ENCODE assay signal across 15 cellular contexts in the genomic region with DNA sequence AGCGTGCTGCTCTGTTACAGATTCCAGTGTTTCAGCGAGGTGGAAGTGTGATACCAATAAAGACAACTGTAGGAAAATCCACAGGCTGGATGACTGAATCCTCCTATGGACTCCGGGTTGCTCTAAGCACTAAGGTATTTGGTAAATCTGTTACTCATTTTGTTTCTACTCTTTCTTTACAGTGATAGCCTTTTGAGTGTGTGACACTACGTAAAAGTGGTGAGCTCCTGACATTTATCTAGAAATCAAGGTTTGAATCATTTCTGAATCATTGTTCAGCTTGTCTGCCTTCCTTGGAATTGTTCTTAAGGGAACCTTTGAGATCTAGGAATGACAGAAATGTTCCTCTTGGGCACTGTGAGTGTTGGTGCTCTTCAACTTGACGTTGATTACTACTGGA. TPM values are rescaled to one million over a fixed set of nuclear protein-coding genes. Genes with fewer than 3 reads are reported as not detected.
DNase-seq lines count a peak whose midpoint lies in the region; ATAC-seq, FAIRE-seq and TF ChIP-seq lines count a peak whose summit lies in the region.
"Had no signal": no experiment of that assay in that cellular context is flagged by ENCODE, and none has a peak within 500 bp of the region (broad histone marks: within the 10 kb centered on the region; RNA-seq: fewer than 3 reads in every experiment).

No MANE protein-coding gene starts in this region.

- H4K5ac ChIP-seq in IMR-90 (ENCODE audit: low read depth, low read length): peak overlapping the region; percentile 56; the same call in 1 of the 2 replicates

- H3K79me2 ChIP-seq in GM12878 (ENCODE audit: control insufficient read depth, insufficient read depth, low read length) (no peaks in the 10 kb centered on the region), keratinocyte (ENCODE audit: control insufficient read depth, insufficient read depth, low read length) (no peaks in the 10 kb centered on the region)

- H4K91ac ChIP-seq in IMR-90 (ENCODE audit: insufficient read depth, low read depth, low read length): peak overlapping the region; percentile 56; the same call in 1 of the 2 replicates

- WGBS in IMR-90 (ENCODE audit: extremely low coverage in 2 of 2, insufficient read length in 1 of 2), 2 experiments: 60% methylated on average over 1 of the region's 5 CpGs; no CpG with 5 or more reads in 1 of the 2 experiments
- WGBS in GM12878 (ENCODE audit: insufficient coverage, insufficient replicate concordance, low lambda C conversion rate, missing lambda C conversion rate): 82% methylated on average over 5 of the region's 5 CpGs

- SMC1A ChIA-PET in GM12878 (lab: Charles Lee; ENCODE audit: uncharacterized antibody, unreplicated experiment): no interaction called here

- H2AK5ac ChIP-seq in IMR-90 (ENCODE audit: low read depth, low read length): 0 out of 2 replicates have a peak overlapping the region, but pooled peaks have one; percentile 25

- in situ Hi-C loops in IMR-90 (cut with MboI; ENCODE audit: low sequenced_read_pairs) (no loop called here), GM12878 (cut with MboI) (no loop called here)

- intact Hi-C loops in IMR-90 (cut with micrococcal nuclease) (no loop called here), GM12878 (cut with micrococcal nuclease; ENCODE audit: unreplicated experiment) (no loop called here)

- H2BK20ac ChIP-seq in IMR-90 (ENCODE audit: low read depth, low read length): peak overlapping the region; percentile 61; the same call in 1 of the 2 replicates

- CTCF ChIA-PET in IMR-90 (lab: Yijun Ruan, JAX): interaction anchor here (1.1 kb wide), 1 partner anchor 8 kb away, joined by 3 read pairs; no protein-coding TSS in a partner anchor
- CTCF ChIA-PET in GM12878 (lab: Yijun Ruan, JAX): no interaction called here

- BruUV-seq in IMR-90 (replicated peaks; lab: Mats Ljungman, UMichigan) (no TSS peak), GM12878 (replicated peaks; lab: Mats Ljungman, UMichigan) (no TSS peak)

- no peak for TF ChIP-seq EP300 in GM12878 (IDR thresholded peaks at IDR 0.05; ENCODE audit: borderline replicate concordance in 1 of 2, control insufficient read depth in 1 of 2, low read depth in 2 of 2, low read length in 2 of 2)

- H3K27me3 ChIP-seq in IMR-90 (ENCODE audit: control insufficient read depth, insufficient read depth, low read length): no peaks in the 10 kb centered on the region
- H3K27me3 ChIP-seq in GM12878 (replicated peaks in 1 of 2; ENCODE audit: control insufficient read depth in 2 of 2, insufficient read depth in 2 of 2, low read length in 1 of 2): no peaks in the 10 kb centered on the region
- H3K27me3 ChIP-seq in keratinocyte (ENCODE audit: control insufficient read depth, extremely low read depth, insufficient read depth, low read length): no peaks in the 10 kb centered on the region

- H3K27ac ChIP-seq in IMR-90 (ENCODE audit: insufficient read depth, low read length) (no peak overlapping the region), GM12878 (ENCODE audit: control insufficient read depth, insufficient read depth) (no peak overlapping the region), keratinocyte (ENCODE audit: control insufficient read depth, insufficient read depth, low read length) (no peak overlapping the region)

- 0 out of 4 replicates have a peak, but pooled peaks cover 0 to 5% of the 10 kb centered on the region in 2 experiments for H3K79me1 ChIP-seq in IMR-90 (ENCODE audit: low read depth in 1 of 2, low read length in 2 of 2)

- TF ChIP-seq POLR2A in IMR-90 (IDR thresholded peaks at IDR 0.05; ENCODE audit: low read depth, low read length) (no peak), GM12878 (IDR thresholded peaks at IDR 0.05; ENCODE audit: low read depth, low read length) (no peak)

- peak overlapping the region; percentile 22; the same call in 1 of the 2 replicates for H3K18ac ChIP-seq in IMR-90 (ENCODE audit: low read depth, low read length)

- TF ChIP-seq CTCF in AG10803 (conservative IDR thresholded peaks at IDR 0.05; ENCODE audit: low read length) (no peak), IMR-90 (conservative IDR thresholded peaks at IDR 0.05; ENCODE audit: low read depth, low read length) (no peak), GM12878 (IDR thresholded peaks at IDR 0.05 in 2 of 3, conservative IDR thresholded peaks at IDR 0.05 in 1 of 3; ENCODE audit: control insufficient read depth in 2 of 3, extremely low read depth in 1 of 3, insufficient read depth in 1 of 3, low read depth in 3 of 3, low read length in 3 of 3) (no peak), keratinocyte (optimal IDR thresholded peaks at IDR 0.05 in 1 of 3, IDR thresholded peaks at IDR 0.05 in 1 of 3, conservative IDR thresholded peaks at IDR 0.05 in 1 of 3; ENCODE audit: extremely low read depth in 1 of 3, insufficient read depth in 2 of 3, low read length in 3 of 3) (no peak)

- peak; percentile 64 for FAIRE-seq in GM12878 (lab: Jason Lieb, UNC)
- FAIRE-seq in keratinocyte (lab: Jason Lieb, UNC): no peak
- FAIRE-seq: colon had no signal

- peak overlapping the region; percentile 96 for H2BK5ac ChIP-seq in IMR-90 (ENCODE audit: low read depth, low read length, poor library complexity, severe bottlenecking)

- peak overlapping the region in 1 of 2 experiments; percentile 79; a peak in 2 of 4 replicates for H4K8ac ChIP-seq in IMR-90 (ENCODE audit: low read depth in 2 of 2, low read length in 2 of 2)

- no peak overlapping the region for H3K9ac ChIP-seq in IMR-90 (ENCODE audit: low read depth, low read length)
- H3K9ac ChIP-seq in GM12878 (ENCODE audit: control insufficient read depth, insufficient read depth, low read length): no peak overlapping the region
- H3K9ac ChIP-seq in keratinocyte (ENCODE audit: control insufficient read depth, extremely low read depth, insufficient read depth, low read length): no peak overlapping the region

- H3K36me3 ChIP-seq in IMR-90 (ENCODE audit: control insufficient read depth, insufficient read depth, low read length) (peaks cover 3% of the 10 kb centered on the region; the same call in 1 of the 2 replicates), GM12878 (ENCODE audit: control insufficient read depth in 2 of 2, insufficient read depth in 2 of 2, low read length in 1 of 2) (peaks cover 0 to 3% of the 10 kb centered on the region in 2 experiments; a peak in 2 of 4 replicates), keratinocyte (ENCODE audit: control insufficient read depth in 2 of 2, extremely low read depth in 1 of 2, insufficient read depth in 2 of 2, low read length in 2 of 2) (peaks cover 17 to 22% of the 10 kb centered on the region in 2 experiments)

- RAD21 ChIA-PET in GM12878 (lab: Charles Lee; ENCODE audit: unreplicated experiment): no interaction called here

- POLR2A ChIA-PET in IMR-90 (lab: Charles Lee; ENCODE audit: unreplicated experiment) (no interaction called here), GM12878 (lab: Charles Lee) (interaction anchor here (0.6 kb wide), 1 partner anchor 243 kb away, joined by 5 read pairs; no protein-coding TSS in a partner anchor)

- H3K4me1 ChIP-seq in IMR-90 (ENCODE audit: control insufficient read depth, insufficient read depth, low read length) (peaks cover 11% of the 10 kb centered on the region), GM12878 (ENCODE audit: control insufficient read depth, insufficient read depth, low read length) (no peaks in the 10 kb centered on the region), keratinocyte (ENCODE audit: control insufficient read depth, extremely low read depth, insufficient read depth, low read length) (peaks cover 28% of the 10 kb centered on the region)

- H3K23ac ChIP-seq in IMR-90 (ENCODE audit: low read depth, low read length): peak overlapping the region; percentile 54

- H4K20me1 ChIP-seq in IMR-90 (ENCODE audit: insufficient read depth, low read length) (no peaks in the 10 kb centered on the region), GM12878 (ENCODE audit: control insufficient read depth, insufficient read depth) (no peaks in the 10 kb centered on the region), keratinocyte (ENCODE audit: control insufficient read depth, extremely low read depth, insufficient read depth, low read length) (no peaks in the 10 kb centered on the region)

- H2AFZ ChIP-seq in IMR-90 (replicated peaks; ENCODE audit: low read length, poor library complexity) (peak overlapping the region; percentile 65), GM12878 (ENCODE audit: control insufficient read depth, low read depth, low read length) (no peak overlapping the region), keratinocyte (ENCODE audit: control insufficient read depth, low read length) (no peak overlapping the region)

- H2BK15ac ChIP-seq in IMR-90 (ENCODE audit: low read depth, low read length): peak overlapping the region; percentile 46; the same call in 1 of the 3 replicates

- dilution Hi-C loops in IMR-90 (cut with HindIII; ENCODE audit: low sequenced_read_pairs, unreplicated experiment): no loop called here
- dilution Hi-C loops in keratinocyte (cut with MboI; ENCODE audit: extremely low pct_ligation_motif_present, low sequenced_read_pairs): no loop called here

- peak overlapping the region; percentile 61; the same call in 1 of the 2 replicates for H3K4ac ChIP-seq in IMR-90 (ENCODE audit: low read depth, low read length)

- no peak overlapping the region for H3K56ac ChIP-seq in IMR-90 (ENCODE audit: extremely low read depth, insufficient read depth, low read length)

- peak; percentile 77 for ATAC-seq in IMR-90 (ENCODE audit: low read depth)
- ATAC-seq in GM12878: no peak
- ATAC-seq in GM19035 (IDR thresholded peaks at IDR 0.05; ENCODE audit: unreplicated experiment): no peak
- no peak for ATAC-seq in GM19467 (IDR thresholded peaks at IDR 0.05; ENCODE audit: unreplicated experiment)
- ATAC-seq: HCT116 had no signal

- H3K9me3 ChIP-seq in IMR-90 (ENCODE audit: control insufficient read depth, insufficient read depth, low read length) (no peaks in the 10 kb centered on the region), GM12878 (replicated peaks; ENCODE audit: control insufficient read depth, insufficient read depth, low read length) (no peaks in the 10 kb centered on the region), keratinocyte (ENCODE audit: control insufficient read depth, low read depth, low read length) (no peaks in the 10 kb centered on the region)

- H3K4me3 ChIP-seq in AG10803 (ENCODE audit: low read length): no peak overlapping the region
- no peak overlapping the region for H3K4me3 ChIP-seq in IMR-90 (ENCODE audit: insufficient read depth, low read depth, low read length)
- no peak overlapping the region for H3K4me3 ChIP-seq in GM12878
- no peak overlapping the region for H3K4me3 ChIP-seq in keratinocyte (ENCODE audit: control insufficient read depth in 2 of 3, extremely low read depth in 1 of 3, insufficient read depth in 2 of 3, low read depth in 1 of 3, low read length in 3 of 3)

- peak overlapping the region; percentile 50; the same call in 1 of the 2 replicates for H2BK120ac ChIP-seq in IMR-90 (ENCODE audit: low read depth, low read length)

- H3K4me2 ChIP-seq in IMR-90 (ENCODE audit: low read depth, low read length) (peak overlapping the region; percentile 3; the same call in 1 of the 2 replicates), GM12878 (ENCODE audit: control insufficient read depth, insufficient read depth) (no peak overlapping the region), keratinocyte (ENCODE audit: control insufficient read depth, extremely low read depth, insufficient read depth, low read depth, low read length) (no peak overlapping the region)

- H3K9me1 ChIP-seq in IMR-90 (ENCODE audit: insufficient read depth, low read length) (peaks cover 13% of the 10 kb centered on the region), keratinocyte (ENCODE audit: control insufficient read depth, extremely low read depth, insufficient read depth, low read length) (no peaks in the 10 kb centered on the region)

- TF ChIP-seq RAD21 in IMR-90 (IDR thresholded peaks at IDR 0.05; ENCODE audit: low read length) (no peak), GM12878 (IDR thresholded peaks at IDR 0.05; ENCODE audit: insufficient read depth, low read depth, low read length) (no peak)

- DNase-seq in AG10803 (ENCODE audit: low read depth): peak; percentile 69
- peak; percentile 83 for DNase-seq in IMR-90
- no peak for DNase-seq in GM12878 (ENCODE audit: low read depth, low spot score)
- DNase-seq in keratinocyte (ENCODE audit: low read depth, low spot score): peak; percentile 9
- no peak for DNase-seq in SIG-M5 treated with dmso at 0.1 percent for 504 hours (lab: John Stamatoyannopoulos, UW; ENCODE audit: unreplicated experiment)
- DNase-seq in anterior cingulate cortex (lab: John Stamatoyannopoulos, UW): no peak
- DNase-seq: activated CD4-positive, alpha-beta T cell treated with anti-CD3 and anti-CD28 coated beads, Interleukin-2, amount 10 ng/mL, durations not matched to agents 7 days and 5 days; erythroblast; GDM1; NCI-H187; NCI-H510A had no signal

- peak overlapping the region; percentile 74 for H3K14ac ChIP-seq in IMR-90 (replicated peaks; ENCODE audit: low read depth, low read length)

- H2AK9ac ChIP-seq in IMR-90 (replicated peaks; ENCODE audit: low read depth, low read length, poor library complexity): no peak overlapping the region

RNA-seq across cellular contexts. Expression of a gene that starts 11.2 kb away (rescaled TPM):
- total RNA-seq in IMR-90 (2012; rRNA removed): under 0.01 and 1.4 TPM in 2 replicates
- 1.0 and 1.1 TPM in 2 replicates for polyA plus RNA-seq in IMR-90 (2012; rRNA removed)
- polyA plus RNA-seq in IMR-90 (2012; cell fraction: cytosol; rRNA removed): 0.70 and 1.9 TPM in 2 replicates
- 6.2 and 19.3 TPM in 2 replicates for polyA plus RNA-seq in IMR-90 (2012; cell fraction: nucleus; rRNA removed; ENCODE audit: low replicate concordance)
- 13.6 and 17.5 TPM in 2 replicates for total RNA-seq in GM12878 (2013; cell fraction: nucleolus; rRNA removed)
- 3.0 and 3.4 TPM in 2 replicates for total RNA-seq in GM12878 (2014; rRNA removed)
- 1.1 and 1.8 TPM in 2 replicates for total RNA-seq in GM12878 (2014; rRNA removed; fragmentation: Illumina TruSeq; extraction: Trizol)
- total RNA-seq in GM12878 (2021): 2.4 and 3.2 TPM in 2 replicates
- polyA plus RNA-seq in GM12878 (2011; ENCODE audit: low read depth): 6.6 TPM
- polyA plus RNA-seq in GM12878 (2011; rRNA removed): 2.4 and 2.8 TPM in 2 replicates
- polyA plus RNA-seq in GM12878 (2011; cell fraction: cytosol; rRNA removed): 2.2 and 3.4 TPM in 2 replicates
- polyA plus RNA-seq in GM12878 (2011; cell fraction: nucleus; rRNA removed): 20.4 and 27.9 TPM in 2 replicates
- polyA plus RNA-seq in GM12878 (2012): 3.8 and 5.3 TPM in 2 replicates
- polyA plus RNA-seq in GM12878 (2014; fragmentation: Illumina TruSeq; extraction: Trizol): 2.9 and 3.0 TPM in 2 replicates
- 1 to 10 TPM; 1.6 to 1.7 TPM for polyA plus RNA-seq in GM12878 (2014; fragmentation: Nextera tagmentation; extraction: Ambion mirVana)
- 2.1 and 3.8 TPM in 2 replicates for polyA plus RNA-seq in GM12878 (2014; rRNA removed)
- polyA plus RNA-seq in GM12878 (2016; fragmentation: Nextera tagmentation; extraction: Ambion mirVana): 1 to 10 TPM; 1.6 to 1.9 TPM
- polyA minus RNA-seq in GM12878 (2011; rRNA and poly(A)+ RNA removed): 1.8 and 2.4 TPM in 2 replicates
- polyA minus RNA-seq in GM12878 (2011; cell fraction: cytosol; rRNA and poly(A)+ RNA removed): not detected in 2 replicates
- polyA minus RNA-seq in GM12878 (2011; cell fraction: nucleus; rRNA and poly(A)+ RNA removed): 1.9 and 2.3 TPM in 2 replicates
- polyA plus RNA-seq in keratinocyte: 6.9 to 28.8 TPM (median 15.8 TPM) in 3 replicates
- polyA plus RNA-seq in keratinocyte (2011; ENCODE audit: low read depth): 16.0 TPM
- polyA plus RNA-seq in keratinocyte (2011; cell fraction: cytosol; rRNA removed): 4.0 and 5.7 TPM in 2 replicates
- 134 and 136 TPM in 2 replicates for polyA plus RNA-seq in keratinocyte (2011; cell fraction: nucleus; rRNA removed)
- 3.7 and 10.3 TPM in 2 replicates for polyA plus RNA-seq in keratinocyte (2012; ENCODE audit: low replicate concordance)
- 2.6 to 17.1 TPM (median 6.2 TPM) in 3 replicates for polyA minus RNA-seq in keratinocyte
- 0.96 TPM for polyA minus RNA-seq in keratinocyte (2011; cell fraction: cytosol; rRNA and poly(A)+ RNA removed)
- 10.6 and 19.3 TPM in 2 replicates for polyA minus RNA-seq in keratinocyte (2011; cell fraction: nucleus; rRNA and poly(A)+ RNA removed)

Comparison
In these comparisons a context has a peak if more than half of its experiments do, and no peak if none do; other contexts are left out.
1. DNase-seq: peak in AG10803 (single experiment), IMR-90 (single experiment) and keratinocyte (single experiment); none in GM12878 (single experiment), SIG-M5 treated with dmso at 0.1 percent for 504 hours (single experiment) and anterior cingulate cortex (0 of 58).